Comparison of ENCODE assay signal across 22 cellular contexts in genomic region chr6:10733863-10734262, GRCh38. TPM values are rescaled to one million over a fixed set of nuclear protein-coding genes. Genes with fewer than 3 reads are reported as not detected.
A peak's percentile ranks its signal among the peaks of the same experiment; 100 is the strongest.
DNase-seq lines count a peak whose midpoint lies in the region; ATAC-seq and TF ChIP-seq lines count a peak whose summit lies in the region.
"Had no signal": no experiment of that assay in that cellular context is flagged by ENCODE, and none has a peak within 500 bp of the region (broad histone marks: within the 10 kb centered on the region; RNA-seq: fewer than 3 reads in every experiment).

No MANE protein-coding gene starts in this region.

- no peak overlapping the region for H3K9ac ChIP-seq in GM23248

- WGBS in GM23248 (ENCODE audit: low coverage in 1 of 2, low lambda C conversion rate in 2 of 2, missing lambda C conversion rate in 2 of 2), 2 experiments = 96 to 99% methylated on average over 3 of the region's 3 CpGs
- WGBS in hepatocyte (ENCODE audit: low lambda C conversion rate, missing lambda C conversion rate) = 95% methylated on average over 3 of the region's 3 CpGs

- H3K4me1 ChIP-seq in GM23248 (ENCODE audit: insufficient read depth) (peaks cover 15% of the 10 kb centered on the region), hepatocyte (ENCODE audit: insufficient read depth) (no peaks in the 10 kb centered on the region)

- H2AFZ ChIP-seq in GM23248 = no peak overlapping the region
- H2AFZ ChIP-seq in hepatocyte = no peak overlapping the region

- H3K9me3 Mint-ChIP-seq in WTC11 = no peaks in the 10 kb centered on the region
- H3K9me3 Mint-ChIP-seq: activated CD8-positive, alpha-beta T cell treated with anti-CD3 and anti-CD28 coated beads for 36 hours; activated T-cell treated with anti-CD3 and anti-CD28 coated beads, Interleukin-2, amount 50 U/mL, for 24 hours; CD4-positive, CD25-positive, alpha-beta regulatory T cell; IgD-negative memory B cell; neural crest cell; stimulated activated memory B cell treated with anti-CD40 and anti-IgM and Interleukin-4, amounts not matched to agents 10 μg/mL and 1 μg/mL and 100 μg/mL, for 72 hours had no signal

- H3K79me2 ChIP-seq in GM23248 (ENCODE audit: insufficient read depth) (peaks cover 29% of the 10 kb centered on the region), hepatocyte (peaks cover 7% of the 10 kb centered on the region)

- H3K27me3 ChIP-seq in GM23248 (replicated peaks; ENCODE audit: insufficient read depth) = no peaks in the 10 kb centered on the region
- no peaks in the 10 kb centered on the region for H3K27me3 ChIP-seq in hepatocyte
- H3K27me3 ChIP-seq: MG63 had no signal

- POLR2A ChIA-PET in WTC11 (lab: Charles Lee) = no interaction called here

- H3K36me3 Mint-ChIP-seq in WTC11 = peaks cover 33% of the 10 kb centered on the region

- DNase-seq in GM23248 (no peak), WTC11 (ENCODE audit: low spot score) (no peak), hepatocyte (ENCODE audit: low spot score) (no peak), SKM-1 treated with dmso at 0.1 percent for 144 hours (lab: John Stamatoyannopoulos, UW; ENCODE audit: unreplicated experiment) (no peak), left cardiac atrium (no peak)
- DNase-seq in activated T-cell treated with anti-CD3 and anti-CD28 coated beads, Interleukin-2, amount 50 U/mL, for 1 hour = no peak
- DNase-seq: activated CD8-positive, alpha-beta T cell treated with anti-CD3 and anti-CD28 coated beads for 36 hours; activated naive CD4-positive, alpha-beta T cell; activated T-cell treated with anti-CD3 and anti-CD28 coated beads, Interleukin-2, amount 50 U/mL, for 24 hours; CD4-positive, CD25-positive, alpha-beta regulatory T cell; GDM1; midbrain; NCI-H146; NCI-H510A treated with DMSO at 0.1 percent for 48 hours had no signal

- H4K20me1 ChIP-seq in GM23248 (ENCODE audit: insufficient read depth) = no peaks in the 10 kb centered on the region
- H4K20me1 ChIP-seq in hepatocyte (ENCODE audit: insufficient read depth, poor library complexity, severe bottlenecking) = no peaks in the 10 kb centered on the region

- in situ Hi-C loops in GM23248 (cut with MboI) = no loop called here

- peaks cover 33% of the 10 kb centered on the region for H3F3A ChIP-seq in GM23248 (ENCODE audit: insufficient read depth)

- H3K4me3 ChIP-seq in GM23248 (no peak overlapping the region), hepatocyte (no peak overlapping the region)
- H3K4me3 ChIP-seq: MG63, skin epidermis had no signal

- ATAC-seq in WTC11 = no peak
- ATAC-seq in GM21367 (IDR thresholded peaks at IDR 0.05; ENCODE audit: unreplicated experiment) = no peak
- ATAC-seq in left cardiac atrium = no peak
- ATAC-seq: activated CD4-positive, CD25-positive, alpha-beta regulatory T cell treated with anti-CD3 and anti-CD28 coated beads, Interleukin-2, amount 50 U/mL, for 24 hours; stimulated activated memory B cell treated with anti-CD40 and anti-IgM and Interleukin-4, amounts not matched to agents 10 μg/mL and 1 μg/mL and 100 μg/mL, for 72 hours had no signal

- H3K27me3 Mint-ChIP-seq in WTC11 (ENCODE audit: low read depth) = no peaks in the 10 kb centered on the region
- H3K27me3 Mint-ChIP-seq: activated CD8-positive, alpha-beta T cell treated with anti-CD3 and anti-CD28 coated beads for 36 hours; activated T-cell treated with anti-CD3 and anti-CD28 coated beads, Interleukin-2, amount 50 U/mL, for 24 hours; CD4-positive, CD25-positive, alpha-beta regulatory T cell; IgD-negative memory B cell; stimulated activated memory B cell treated with anti-CD40 and anti-IgM and Interleukin-4, amounts not matched to agents 10 μg/mL and 1 μg/mL and 100 μg/mL, for 72 hours had no signal

- CTCF ChIA-PET in WTC11 (lab: Charles Lee) = no interaction called here

- H3K4me1 Mint-ChIP-seq in WTC11 = no peaks in the 10 kb centered on the region
- H3K4me1 Mint-ChIP-seq: IgD-negative memory B cell; neural crest cell; stimulated activated memory B cell treated with anti-CD40 and anti-IgM and Interleukin-4, amounts not matched to agents 10 μg/mL and 1 μg/mL and 100 μg/mL, for 72 hours had no signal

- peak overlapping the region; percentile 9; the same call in 1 of the 2 replicates for H3K27ac ChIP-seq in 22Rv1
- H3K27ac ChIP-seq in GM23248 = peak overlapping the region; percentile 66
- H3K27ac ChIP-seq in hepatocyte = peak overlapping the region; percentile 48

- H3K36me3 ChIP-seq in GM23248 (ENCODE audit: low read depth) (peaks cover 31% of the 10 kb centered on the region), hepatocyte (replicated peaks; ENCODE audit: insufficient read depth, low read depth) (no peaks in the 10 kb centered on the region)

- H3K9me2 ChIP-seq in GM23248 (ENCODE audit: insufficient read depth) (no peaks in the 10 kb centered on the region), hepatocyte (replicated peaks; ENCODE audit: insufficient read depth) (no peaks in the 10 kb centered on the region)

- no peak overlapping the region for H3K4me3 Mint-ChIP-seq in WTC11
- H3K4me3 Mint-ChIP-seq: activated CD8-positive, alpha-beta T cell treated with anti-CD3 and anti-CD28 coated beads for 36 hours; activated T-cell treated with anti-CD3 and anti-CD28 coated beads, Interleukin-2, amount 50 U/mL, for 24 hours; CD4-positive, CD25-positive, alpha-beta regulatory T cell; IgD-negative memory B cell; neural crest cell; stimulated activated memory B cell treated with anti-CD40 and anti-IgM and Interleukin-4, amounts not matched to agents 10 μg/mL and 1 μg/mL and 100 μg/mL, for 72 hours had no signal

- peak overlapping the region; percentile 57; the same call in 1 of the 2 replicates for H3K27ac Mint-ChIP-seq in WTC11
- H3K27ac Mint-ChIP-seq: activated CD8-positive, alpha-beta T cell treated with anti-CD3 and anti-CD28 coated beads for 36 hours; activated T-cell treated with anti-CD3 and anti-CD28 coated beads, Interleukin-2, amount 50 U/mL, for 24 hours; CD4-positive, CD25-positive, alpha-beta regulatory T cell; IgD-negative memory B cell; stimulated activated memory B cell treated with anti-CD40 and anti-IgM and Interleukin-4, amounts not matched to agents 10 μg/mL and 1 μg/mL and 100 μg/mL, for 72 hours had no signal

- H3K9me3 ChIP-seq in GM23248 (ENCODE audit: low read depth) = no peaks in the 10 kb centered on the region
- no peaks in the 10 kb centered on the region for H3K9me3 ChIP-seq in hepatocyte (ENCODE audit: low read depth)
- H3K9me3 ChIP-seq: MG63 had no signal

- H3K4me2 ChIP-seq in GM23248 (ENCODE audit: unreplicated experiment) (no peak overlapping the region), hepatocyte (no peak overlapping the region)

- TF ChIP-seq CTCF in 22Rv1 (IDR thresholded peaks at IDR 0.05) (no peak), WTC11 (IDR thresholded peaks at IDR 0.05) (no peak), hepatocyte (IDR thresholded peaks at IDR 0.05; ENCODE audit: poor library complexity) (no peak)

- intact Hi-C loops in left cardiac atrium (cut with DNase I) = no loop called here

TF ChIP-seq in WTC11, 78 proteins besides CTCF, POLR2A, EP300 and RAD21:
- TF ChIP-seq GRHL2 (CRISPR knock-in tag; IDR thresholded peaks at IDR 0.05; ENCODE audit: insufficient replicate concordance, severe bottlenecking) (no peak), ZNF232 (CRISPR knock-in tag; IDR thresholded peaks at IDR 0.05) (no peak)
- TF ChIP-seq, protein P1, sequence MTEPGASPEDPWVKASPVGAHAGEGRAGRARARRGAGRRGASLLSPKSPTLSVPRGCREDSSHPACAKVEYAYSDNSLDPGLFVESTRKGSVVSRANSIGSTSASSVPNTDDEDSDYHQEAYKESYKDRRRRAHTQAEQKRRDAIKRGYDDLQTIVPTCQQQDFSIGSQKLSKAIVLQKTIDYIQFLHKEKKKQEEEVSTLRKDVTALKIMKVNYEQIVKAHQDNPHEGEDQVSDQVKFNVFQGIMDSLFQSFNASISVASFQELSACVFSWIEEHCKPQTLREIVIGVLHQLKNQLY (CRISPR knock-in tag; IDR thresholded peaks at IDR 0.05) = no peak

RNA-seq across cellular contexts. Expression of gene TMEM14C, which starts 11.0 kb away (rescaled TPM):
- 164 and 199 TPM in 2 replicates for total RNA-seq in GM23248 (2014; rRNA removed; shearing (Covaris generic))
- 256 and 272 TPM in 2 replicates for polyA plus RNA-seq in GM23248 (2016; fragmentation: Nextera tagmentation; extraction: Ambion mirVana)
- total RNA-seq in WTC11 (2021) = 103 to 122 TPM (median 119 TPM) in 3 replicates
- 155 and 181 TPM in 2 replicates for total RNA-seq in hepatocyte
- 170 and 176 TPM in 2 replicates for polyA plus RNA-seq in hepatocyte
- 100 to 1,000 TPM; 103 to 108 TPM for total RNA-seq in left cardiac atrium

RNA-seq across cellular contexts. Expression of gene TMEM14B, which starts 13.7 kb away (rescaled TPM):
- 75.9 and 94.0 TPM in 2 replicates for total RNA-seq in GM23248 (2014; rRNA removed; shearing (Covaris generic))
- polyA plus RNA-seq in GM23248 (2016; fragmentation: Nextera tagmentation; extraction: Ambion mirVana) (148 and 158 TPM in 2 replicates), hepatocyte (108 and 126 TPM in 2 replicates)
- total RNA-seq in WTC11 (2021) (72.7 to 82.9 TPM (median 78.0 TPM) in 3 replicates), hepatocyte (63.9 and 69.4 TPM in 2 replicates), left cardiac atrium (100 to 1,000 TPM in 1 of 2 donors, 10 to 100 TPM in 1; 91.3 to 101 TPM)

RNA-seq across cellular contexts. Expression of gene PAK1IP1, which starts 39.1 kb away (rescaled TPM):
- total RNA-seq in GM23248 (2014; rRNA removed; shearing (Covaris generic)) = 16.6 and 22.8 TPM in 2 replicates
- polyA plus RNA-seq in GM23248 (2016; fragmentation: Nextera tagmentation; extraction: Ambion mirVana) (28.1 and 29.0 TPM in 2 replicates), hepatocyte (14.3 and 15.7 TPM in 2 replicates)
- total RNA-seq in WTC11 (2021) (24.8 to 30.4 TPM (median 24.9 TPM) in 3 replicates), hepatocyte (14.0 and 16.0 TPM in 2 replicates), left cardiac atrium (10 to 100 TPM in 1 of 2 donors, 1 to 10 TPM in 1; 9.0 to 14.9 TPM)

RNA-seq across cellular contexts. Expression of gene C6orf52, which starts 39.4 kb away (rescaled TPM):
- not detected in 2 replicates for total RNA-seq in GM23248 (2014; rRNA removed; shearing (Covaris generic))
- polyA plus RNA-seq in GM23248 (2016; fragmentation: Nextera tagmentation; extraction: Ambion mirVana) (0.75 and 0.99 TPM in 2 replicates), hepatocyte (6.5 and 6.8 TPM in 2 replicates)
- total RNA-seq in WTC11 (2021) (0.42 to 1.8 TPM (median 0.50 TPM) in 3 replicates), hepatocyte (1.2 and 13.1 TPM in 2 replicates), left cardiac atrium (not detected)
- total RNA-seq: CD4-positive, CD25-positive, alpha-beta regulatory T cell had no signal

Comparison
In these comparisons a context has a peak if more than half of its experiments do, and no peak if none do; other contexts are left out.
1. H3K27ac ChIP-seq: peak in every context shown above with its lines; median percentile 66 in GM23248; 48 in hepatocyte; 9 in 22Rv1.